Comparison of ENCODE assay signal across 31 cellular contexts in the genomic region with DNA sequence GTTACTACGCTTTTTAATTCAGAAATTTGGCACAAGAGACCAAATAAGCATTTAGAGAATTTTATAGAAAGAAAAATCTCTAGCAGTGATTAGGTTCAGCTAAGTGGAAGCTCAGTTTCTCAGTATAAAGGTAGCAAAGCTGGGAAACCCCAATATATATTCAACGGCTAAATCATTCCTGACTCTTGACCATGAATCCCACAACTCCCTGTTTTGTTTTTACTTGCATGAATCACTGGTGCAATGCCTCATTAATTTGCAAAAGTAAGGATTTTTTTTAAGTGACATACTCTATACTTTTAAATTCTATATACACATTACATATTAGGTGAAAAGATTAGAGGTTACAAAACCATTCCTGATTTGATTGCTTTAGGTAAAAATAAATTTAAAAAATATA.
DNase-seq lines count a peak whose midpoint lies in the region; FAIRE-seq and TF ChIP-seq lines count a peak whose summit lies in the region.
"Had no signal": no experiment of that assay in that cellular context is flagged by ENCODE, and none has a peak within 500 bp of the region (broad histone marks: within the 10 kb centered on the region; RNA-seq: fewer than 3 reads in every experiment).

No MANE protein-coding gene starts in this region.

- TF ChIP-seq POLR2A in transverse colon (IDR thresholded peaks at IDR 0.05) = no peak

- no peak for TF ChIP-seq CTCF in transverse colon (IDR thresholded peaks at IDR 0.05)

- no peak overlapping the region for H2AFZ ChIP-seq in mesenchymal stem cell (ENCODE audit: low read depth, low read length)
- H2AFZ ChIP-seq: neural progenitor cell had no signal

- 40% methylated on average over 1 of the region's 2 CpGs for WGBS in mesenchymal stem cell
- WGBS in transverse colon (ENCODE audit: low coverage in 1 of 2), 2 donors = 81 to 88% methylated on average over 2 of the region's 2 CpGs

- no peak overlapping the region for H2BK120ac ChIP-seq in mesenchymal stem cell (ENCODE audit: low read depth, low read length)

- no peak for TF ChIP-seq EP300 in transverse colon (IDR thresholded peaks at IDR 0.05; ENCODE audit: low read depth)

- no peak overlapping the region for H3K14ac ChIP-seq in mesenchymal stem cell (ENCODE audit: low read length in 2 of 2)

- no peak overlapping the region for H2BK5ac ChIP-seq in mesenchymal stem cell (ENCODE audit: low read depth, low read length, poor library complexity, severe bottlenecking)

- H4K91ac ChIP-seq in mesenchymal stem cell (ENCODE audit: low read length) = no peak overlapping the region

- H3K4me3 ChIP-seq in mesenchymal stem cell (ENCODE audit: insufficient read depth in 1 of 2, low read depth in 1 of 2, low read length in 2 of 2) (no peak overlapping the region), transverse colon (no peak overlapping the region)
- H3K4me3 ChIP-seq: BLaER1, dorsolateral prefrontal cortex, gastroesophageal sphincter, left lung, neural progenitor cell, right atrium auricular region, SJCRH30, smooth muscle cell, thoracic aorta, uterus had no signal

- no peaks in the 10 kb centered on the region for H3K27me3 ChIP-seq in mesenchymal stem cell (ENCODE audit: control insufficient read depth in 1 of 2, insufficient read depth in 1 of 2, low read length in 2 of 2)
- H3K27me3 ChIP-seq in transverse colon = no peaks in the 10 kb centered on the region
- H3K27me3 ChIP-seq: BLaER1, dorsolateral prefrontal cortex, gastroesophageal sphincter, left lung, neural progenitor cell, right atrium auricular region, SJCRH30, uterus had no signal

- no peak overlapping the region for H3K4ac ChIP-seq in mesenchymal stem cell (ENCODE audit: low read depth in 1 of 2, low read length in 2 of 2)

- H3K36me3 ChIP-seq in mesenchymal stem cell (ENCODE audit: control insufficient read depth in 1 of 2, insufficient read depth in 2 of 2, low read depth in 1 of 2, low read length in 2 of 2) (no peaks in the 10 kb centered on the region), transverse colon (no peaks in the 10 kb centered on the region)
- H3K36me3 ChIP-seq: BLaER1, gastroesophageal sphincter, left lung, neural progenitor cell, right atrium auricular region, SJCRH30, thoracic aorta, uterus had no signal

- H3K79me1 ChIP-seq in mesenchymal stem cell (replicated peaks; ENCODE audit: low read length, poor library complexity, severe bottlenecking) = no peaks in the 10 kb centered on the region

- H3K18ac ChIP-seq in mesenchymal stem cell (ENCODE audit: low read depth in 1 of 2, low read length in 2 of 2) = no peak overlapping the region

- H2BK15ac ChIP-seq in mesenchymal stem cell (ENCODE audit: low read depth, poor library complexity, severe bottlenecking) = no peak overlapping the region

- peaks cover 6% of the 10 kb centered on the region for H3K4me1 ChIP-seq in mesenchymal stem cell (ENCODE audit: control insufficient read depth, insufficient read depth, low read depth, low read length)
- H3K4me1 ChIP-seq in transverse colon = no peaks in the 10 kb centered on the region
- H3K4me1 ChIP-seq: neural progenitor cell, right atrium auricular region, uterus had no signal

- no peak overlapping the region for H2AK5ac ChIP-seq in mesenchymal stem cell (ENCODE audit: low read length, severe bottlenecking)

- H3K4me2 ChIP-seq in mesenchymal stem cell (ENCODE audit: low read length, poor library complexity, severe bottlenecking) = no peak overlapping the region
- H3K4me2 ChIP-seq: neural progenitor cell, smooth muscle cell had no signal

- intact Hi-C loops in transverse colon (cut with DNase I; ENCODE audit: low total_unique reads) = no loop called here

- FAIRE-seq in RCC 7860 (lab: Jason Lieb, UNC) = peak; percentile 92
- peak; percentile 41 for FAIRE-seq in endometrium (lab: Jason Lieb, UNC)
- FAIRE-seq: G401.6 had no signal

- no peak overlapping the region for H4K8ac ChIP-seq in mesenchymal stem cell (ENCODE audit: low read length)

- H3K27ac ChIP-seq in mesenchymal stem cell (ENCODE audit: low read length, poor library complexity, severe bottlenecking) (peak overlapping the region; percentile 57), transverse colon (no peak overlapping the region)
- H3K27ac ChIP-seq: BLaER1, dorsolateral prefrontal cortex, gastroesophageal sphincter, left lung, neural progenitor cell, right atrium auricular region, SJCRH30, thoracic aorta, uterus had no signal

- no peak overlapping the region for H3K23ac ChIP-seq in mesenchymal stem cell (ENCODE audit: low read length in 2 of 2)

- in situ Hi-C loops in transverse colon (cut with MboI; ENCODE audit: low pct_ligation_motif_present in 1 of 4, low pct_unique_long_range_greater_than_20kb in 1 of 4, low sequenced_read_pairs in 3 of 4) = loop anchor here in 1 of 4 donors (25.0 kb wide), 2 partner anchors 1266 to 1666 kb away; a partner anchor contains a TSS

- no peak overlapping the region for H2BK12ac ChIP-seq in mesenchymal stem cell (ENCODE audit: low read length in 2 of 2)

- H3K9ac ChIP-seq in mesenchymal stem cell (ENCODE audit: low read length) = no peak overlapping the region
- H3K9ac ChIP-seq: BLaER1, neural progenitor cell, parathyroid adenoma had no signal

- no peaks in the 10 kb centered on the region for H3K9me3 ChIP-seq in mesenchymal stem cell (ENCODE audit: control insufficient read depth, low read length)
- no peaks in the 10 kb centered on the region for H3K9me3 ChIP-seq in transverse colon
- H3K9me3 ChIP-seq: BLaER1, gastroesophageal sphincter, left lung, right atrium auricular region, SJCRH30, thoracic aorta, uterus had no signal

- peak; percentile 60 for DNase-seq in EH (ENCODE audit: low read depth)
- DNase-seq in RCC 7860 (ENCODE audit: low spot score) = peak; percentile 69
- DNase-seq in mesenchymal stem cell = no peak
- no peak for DNase-seq in activated gamma-delta T cell (lab: John Stamatoyannopoulos, UW)
- DNase-seq in NCI-H1417 (lab: John Stamatoyannopoulos, UW) = no peak
- DNase-seq in transverse colon = no peak
- DNase-seq: activated B cell treated with CpG ODN at 0.5 μM for 24 hours; activated CD4-positive, alpha-beta T cell treated with anti-CD3 and anti-CD28 coated beads, Interleukin-2, amount 50 U/mL, for 1 hour; activated naive CD8-positive, alpha-beta T cell treated with anti-CD3 and anti-CD28 coated beads, Interleukin-2, amount 50 U/mL, for 24 hours; activated T-cell treated with anti-CD3 and anti-CD28 coated beads, Interleukin-2, amount 50 U/mL, for 1 hour; DMS153; dorsolateral prefrontal cortex; H9; hypothalamus; left lung; mesendoderm; NCI-H1694; NCI-H446; NCI-H774; SJCRH30; T1000; uterus had no signal

Comparison
In these comparisons a context has a peak if more than half of its experiments do, and no peak if none do; other contexts are left out.
1. DNase-seq: peak in EH (single experiment) and RCC 7860 (single experiment); none in mesenchymal stem cell (single experiment), activated gamma-delta T cell (single experiment), NCI-H1417 (0 of 3) and transverse colon (single experiment).